14 cellular contexts compared by ENCODE assay signal in the genomic region with DNA sequence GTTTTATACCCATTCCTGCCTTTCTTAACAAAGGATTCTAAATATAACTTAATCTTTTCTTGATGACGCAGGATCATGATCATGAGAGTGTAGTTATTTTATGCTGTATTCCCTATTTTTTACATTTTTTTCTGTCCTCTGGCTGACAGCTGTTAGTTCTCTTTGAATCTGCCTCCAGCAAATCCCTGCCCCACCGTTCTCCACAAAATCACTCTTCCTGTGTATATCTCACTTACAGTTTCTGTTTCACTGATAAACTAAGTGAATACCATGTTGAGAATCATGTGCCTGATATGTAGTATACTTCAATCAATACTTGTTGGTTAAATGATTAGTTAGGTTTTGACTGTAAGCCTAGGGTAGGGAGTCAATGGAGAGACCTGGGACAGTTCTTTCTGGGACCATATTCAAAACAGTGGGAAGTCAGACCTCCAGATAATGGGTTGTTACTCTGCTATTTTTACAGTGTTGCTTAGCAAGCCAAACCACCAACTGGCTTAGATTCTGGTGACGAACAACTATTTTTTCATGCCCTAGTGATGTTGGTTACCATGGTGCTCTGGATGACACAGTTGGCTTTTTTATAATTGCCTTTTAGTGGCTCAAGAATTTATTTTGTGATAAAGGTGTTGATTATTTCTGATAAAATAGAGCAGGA. TPM values are rescaled to one million over a fixed set of nuclear protein-coding genes. Genes with fewer than 3 reads are reported as not detected.
DNase-seq lines count a peak whose midpoint lies in the region; ATAC-seq and TF ChIP-seq lines count a peak whose summit lies in the region.
"Had no signal": no experiment of that assay in that cellular context is flagged by ENCODE, and none has a peak within 500 bp of the region (broad histone marks: within the 10 kb centered on the region; RNA-seq: fewer than 3 reads in every experiment).

No MANE protein-coding gene starts in this region.

- H3K4me3 Mint-ChIP-seq in stimulated activated memory B cell treated with anti-CD40 and anti-IgM and Interleukin-4, amounts not matched to agents 10 μg/mL and 1 μg/mL and 100 μg/mL, for 72 hours, result no peak overlapping the region
- H3K4me3 Mint-ChIP-seq: activated CD8-positive, alpha-beta T cell treated with anti-CD3 and anti-CD28 coated beads, Interleukin-2, amount 10 ng/mL, durations not matched to agents 7 days and 5 days; activated naive CD4-positive, alpha-beta T cell treated with anti-CD3 and anti-CD28 coated beads, Interleukin-2, amount 50 U/mL, for 24 hours; natural killer cell; T-helper 1 cell treated with Interleukin-12 subunit alpha and Interleukin-12 subunit beta and Interleukin-4 antibody, amounts not matched to agents 30 μg/mL and 1 μg/mL, for 36 hours had no signal

- H3K36me3 ChIP-seq in lower lobe of right lung, result no peaks in the 10 kb centered on the region

- no peaks in the 10 kb centered on the region for H3K4me1 ChIP-seq in lower lobe of right lung

- TF ChIP-seq CTCF in cardiac fibroblast (IDR thresholded peaks at IDR 0.05; ENCODE audit: low read depth, low read length) (no peak), lower lobe of right lung (IDR thresholded peaks at IDR 0.05) (no peak)

- H3K27ac Mint-ChIP-seq in stimulated activated memory B cell treated with anti-CD40 and anti-IgM and Interleukin-4, amounts not matched to agents 10 μg/mL and 1 μg/mL and 100 μg/mL, for 72 hours, result no peak overlapping the region
- H3K27ac Mint-ChIP-seq: activated CD8-positive, alpha-beta T cell treated with anti-CD3 and anti-CD28 coated beads, Interleukin-2, amount 10 ng/mL, durations not matched to agents 7 days and 5 days; activated naive CD4-positive, alpha-beta T cell treated with anti-CD3 and anti-CD28 coated beads, Interleukin-2, amount 50 U/mL, for 24 hours; natural killer cell; T-helper 1 cell treated with Interleukin-12 subunit alpha and Interleukin-12 subunit beta and Interleukin-4 antibody, amounts not matched to agents 30 μg/mL and 1 μg/mL, for 36 hours had no signal

- intact Hi-C loops in lower lobe of right lung (cut with DNase I), result no loop called here

- no peaks in the 10 kb centered on the region for H3K9me3 ChIP-seq in lower lobe of right lung

- H3K27me3 ChIP-seq in lower lobe of right lung (ENCODE audit: low read depth), result no peaks in the 10 kb centered on the region

- H3K27me3 Mint-ChIP-seq in stimulated activated memory B cell treated with anti-CD40 and anti-IgM and Interleukin-4, amounts not matched to agents 10 μg/mL and 1 μg/mL and 100 μg/mL, for 72 hours, result peaks cover 42% of the 10 kb centered on the region

- ATAC-seq in HG02885 (IDR thresholded peaks at IDR 0.05; ENCODE audit: poor library complexity, unreplicated experiment) (peak; percentile 39), lower lobe of right lung (no peak)
- ATAC-seq in stimulated activated memory B cell treated with anti-CD40 and anti-IgM and Interleukin-4, amounts not matched to agents 10 μg/mL and 1 μg/mL and 100 μg/mL, for 72 hours, result no peak
- ATAC-seq: activated CD8-positive, alpha-beta T cell treated with anti-CD3 and anti-CD28 coated beads, Interleukin-2, amount 10 ng/mL, durations not matched to agents 7 days and 5 days; natural killer cell had no signal

- in situ Hi-C loops in Caki2 (cut with HindIII; ENCODE audit: low pct_unique_long_range_greater_than_20kb, low sequenced_read_pairs), result no loop called here

- H3K4me1 Mint-ChIP-seq in stimulated activated memory B cell treated with anti-CD40 and anti-IgM and Interleukin-4, amounts not matched to agents 10 μg/mL and 1 μg/mL and 100 μg/mL, for 72 hours, result no peaks in the 10 kb centered on the region
- H3K4me1 Mint-ChIP-seq: activated naive CD4-positive, alpha-beta T cell treated with anti-CD3 and anti-CD28 coated beads, Interleukin-2, amount 50 U/mL, for 24 hours; natural killer cell had no signal

- no peak overlapping the region for H3K27ac ChIP-seq in lower lobe of right lung

- H3K9me3 Mint-ChIP-seq in stimulated activated memory B cell treated with anti-CD40 and anti-IgM and Interleukin-4, amounts not matched to agents 10 μg/mL and 1 μg/mL and 100 μg/mL, for 72 hours, result no peaks in the 10 kb centered on the region
- H3K9me3 Mint-ChIP-seq: activated naive CD4-positive, alpha-beta T cell treated with anti-CD3 and anti-CD28 coated beads, Interleukin-2, amount 50 U/mL, for 24 hours; natural killer cell; T-helper 1 cell treated with Interleukin-12 subunit alpha and Interleukin-12 subunit beta and Interleukin-4 antibody, amounts not matched to agents 30 μg/mL and 1 μg/mL, for 36 hours had no signal

- DNase-seq in Caki2 (ENCODE audit: low read depth), result peak; percentile 45
- peak; percentile 19 to 56 for DNase-seq in cardiac fibroblast (ENCODE audit: low read depth in 2 of 2)
- DNase-seq in midbrain (lab: John Stamatoyannopoulos, UW), result peak; percentile 10
- no peak for DNase-seq in activated CD4-positive, alpha-beta T cell treated with anti-CD3 and anti-CD28 coated beads, Interleukin-2, amount 50 U/mL, for 4 hours
- DNase-seq in lower lobe of right lung, result no peak
- no peak for DNase-seq in NCI-H128 (lab: John Stamatoyannopoulos, UW; ENCODE audit: unreplicated experiment)
- DNase-seq: activated CD8-positive, alpha-beta T cell treated with anti-CD3 and anti-CD28 coated beads, Interleukin-2, amount 10 ng/mL, durations not matched to agents 7 days and 5 days; GOT3; natural killer cell; NCI-H2029 treated with DMSO at 0.1 percent for 48 hours had no signal

- no peak overlapping the region for H3K4me3 ChIP-seq in cardiac fibroblast (replicated peaks in 1 of 2; ENCODE audit: low read depth in 2 of 2, low read length in 2 of 2)
- H3K4me3 ChIP-seq in lower lobe of right lung, result no peak overlapping the region

- H3K36me3 Mint-ChIP-seq in stimulated activated memory B cell treated with anti-CD40 and anti-IgM and Interleukin-4, amounts not matched to agents 10 μg/mL and 1 μg/mL and 100 μg/mL, for 72 hours, result no peaks in the 10 kb centered on the region
- H3K36me3 Mint-ChIP-seq: activated naive CD4-positive, alpha-beta T cell treated with anti-CD3 and anti-CD28 coated beads, Interleukin-2, amount 50 U/mL, for 24 hours; natural killer cell had no signal

RNA-seq across cellular contexts. Expression of a gene that starts 12.8 kb away (rescaled TPM):
- total RNA-seq in Caki2 (2014; rRNA removed; shearing (Covaris generic); ENCODE audit: low replicate concordance), result 3.6 and 5.2 TPM in 2 replicates
- total RNA-seq in lower lobe of right lung, result 0.35 TPM
- total RNA-seq: natural killer cell had no signal

Comparison
In these comparisons a context has a peak if more than half of its experiments do, and no peak if none do; other contexts are left out.
1. DNase-seq: peak in Caki2 (single experiment), cardiac fibroblast (2 of 2) and midbrain (single experiment); none in activated CD4-positive, alpha-beta T cell treated with anti-CD3 and anti-CD28 coated beads, Interleukin-2, amount 50 U/mL, for 4 hours (0 of 2), lower lobe of right lung (single experiment) and NCI-H128 (single experiment).